Comparison of ENCODE assay signal across 1 cellular context in genomic region chr20:35541783-35542662, GRCh38.
TF ChIP-seq lines count a peak whose summit lies in the region.

Gene ERGIC3, plus strand, starts transcription at chr20:35542078. Its CDS starts 20 bp downstream, at chr20:35542098.

TF ChIP-seq in GM12878, 131 proteins besides CTCF, POLR2A, EP300 and RAD21 (continued from another document and continues in another):
- TF ChIP-seq RELA (IDR thresholded peaks at IDR 0.05; ENCODE audit: borderline replicate concordance, partially characterized antibody) (peak; percentile 34), NR2C2 (IDR thresholded peaks at IDR 0.05; ENCODE audit: borderline replicate concordance, control insufficient read depth, insufficient read length, low read depth) (no peak), DPF2 (IDR thresholded peaks at IDR 0.05) (peak; percentile 55; the same call in 1 of the 2 replicates), IRF3 (IDR thresholded peaks at IDR 0.05) (0 out of 2 replicates have a peak, but pooled peaks have one; percentile 24), ZNF687 (IDR thresholded peaks at IDR 0.05) (0 out of 2 replicates have a peak, but pooled peaks have one; percentile 36), BCL11A (IDR thresholded peaks at IDR 0.05; ENCODE audit: low read depth, low read length) (no peak), GATAD2B (conservative IDR thresholded peaks at IDR 0.05; ENCODE audit: low read depth) (peak; percentile 60; the same call in 1 of the 2 replicates), STAT1 (conservative IDR thresholded peaks at IDR 0.05) (0 out of 2 replicates have a peak, but pooled peaks have one; percentile 52), SMAD5 (IDR thresholded peaks at IDR 0.05; ENCODE audit: low read depth) (no peak), NKRF (conservative IDR thresholded peaks at IDR 0.05) (peak; percentile 78), CBX3 (IDR thresholded peaks at IDR 0.05; ENCODE audit: borderline replicate concordance, low read depth) (no peak), POLR2AphosphoS5 (IDR thresholded peaks at IDR 0.05; ENCODE audit: low read length) (peak; percentile 66), ZNF274 (IDR thresholded peaks at IDR 0.05; ENCODE audit: insufficient read depth, insufficient read length) (no peak), REST (IDR thresholded peaks at IDR 0.05; ENCODE audit: low read depth, low read length) (no peak), TCF7 (IDR thresholded peaks at IDR 0.05; ENCODE audit: borderline replicate concordance) (no peak), MYB (IDR thresholded peaks at IDR 0.05; ENCODE audit: borderline replicate concordance, low read depth, low read length) (no peak), YY1 (IDR thresholded peaks at IDR 0.05; ENCODE audit: low read depth, low read length) (peak; percentile 68), IRF4 (IDR thresholded peaks at IDR 0.05; ENCODE audit: low read depth, low read length) (no peak), ETV6 (conservative IDR thresholded peaks at IDR 0.05 in 1 of 2, IDR thresholded peaks at IDR 0.05 in 1 of 2; ENCODE audit: borderline replicate concordance in 1 of 2, low read depth in 1 of 2) (no peak), NFYA (IDR thresholded peaks at IDR 0.05; ENCODE audit: borderline replicate concordance, low read depth, low read length) (no peak), NRF1 (conservative IDR thresholded peaks at IDR 0.05; ENCODE audit: low read depth, low read length) (peak; percentile 84), ZBTB11 (CRISPR knock-in tag; IDR thresholded peaks at IDR 0.05) (peak; percentile 61; the same call in 1 of the 2 replicates), RCOR1 (conservative IDR thresholded peaks at IDR 0.05; ENCODE audit: low read depth, low read length) (no peak), CREM (IDR thresholded peaks at IDR 0.05; ENCODE audit: low read depth) (peak; percentile 56; the same call in 1 of the 2 replicates), HDAC2 (IDR thresholded peaks at IDR 0.05) (no peak), RFX5 (IDR thresholded peaks at IDR 0.05; ENCODE audit: low read depth, low read length) (no peak), JUNB (IDR thresholded peaks at IDR 0.05) (no peak), PBX3 (IDR thresholded peaks at IDR 0.05; ENCODE audit: insufficient replicate concordance, low read depth, low read length) (no peak), PML (IDR thresholded peaks at IDR 0.05; ENCODE audit: low read length) (no peak), PAX5 (IDR thresholded peaks at IDR 0.05; ENCODE audit: borderline replicate concordance, low read depth, low read length) (no peak; the same call in 1 of the 2 replicates), PRDM15 (CRISPR knock-in tag; IDR thresholded peaks at IDR 0.05) (no peak), ATF7 (IDR thresholded peaks at IDR 0.05; ENCODE audit: low read depth) (peak; percentile 32; the same call in 1 of the 2 replicates), PKNOX1 (IDR thresholded peaks at IDR 0.05) (peak; percentile 28; the same call in 1 of the 2 replicates), HDGF (IDR thresholded peaks at IDR 0.05) (peak; percentile 93; the same call in 1 of the 2 replicates), SP1 (IDR thresholded peaks at IDR 0.05; ENCODE audit: low read depth, low read length) (peak; percentile 67), JUND (IDR thresholded peaks at IDR 0.05; ENCODE audit: low read depth, low read length) (no peak), MTA3 (IDR thresholded peaks at IDR 0.05; ENCODE audit: borderline replicate concordance, low read length) (no peak), NFXL1 (IDR thresholded peaks at IDR 0.05; ENCODE audit: borderline replicate concordance) (no peak), TCF3 (IDR thresholded peaks at IDR 0.05; ENCODE audit: borderline replicate concordance, insufficient read depth, low read depth, low read length) (no peak), MAX (IDR thresholded peaks at IDR 0.05; ENCODE audit: low read depth, low read length) (peak; percentile 12; the same call in 1 of the 2 replicates)
